ENCODE assay signal across 10 cellular contexts in the genomic region with DNA sequence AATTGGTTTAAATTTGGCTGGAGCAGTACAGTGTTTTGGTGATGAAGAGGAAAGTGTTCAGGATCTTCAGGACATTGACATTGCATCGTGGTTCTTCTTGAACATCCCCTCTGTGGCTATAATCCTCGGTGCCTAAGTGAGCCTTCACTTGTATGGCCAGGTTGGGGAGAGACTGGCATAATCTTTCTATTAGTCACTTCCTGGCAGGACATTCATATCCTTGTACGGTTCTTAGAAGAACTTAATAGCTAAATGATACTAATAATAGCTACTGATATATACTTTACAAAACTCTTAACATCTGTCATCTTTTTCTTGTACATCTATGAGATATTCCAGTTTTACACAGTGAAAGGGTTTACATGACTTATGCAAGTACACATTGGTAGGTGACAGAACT. TPM values are rescaled to one million over a fixed set of nuclear protein-coding genes. Genes with fewer than 3 reads are reported as not detected.
A peak's percentile ranks its signal among the peaks of the same experiment; 100 is the strongest.
DNase-seq lines count a peak whose midpoint lies in the region; ATAC-seq and TF ChIP-seq lines count a peak whose summit lies in the region.
"Had no signal": no experiment of that assay in that cellular context is flagged by ENCODE, and none has a peak within 500 bp of the region (broad histone marks: within the 10 kb centered on the region; RNA-seq: fewer than 3 reads in every experiment).

No MANE protein-coding gene starts in this region.

- H3K4me1 Mint-ChIP-seq in nephron progenitor cell: no peaks in the 10 kb centered on the region
- no peaks in the 10 kb centered on the region for H3K4me1 Mint-ChIP-seq in activated T-cell treated with anti-CD3 and anti-CD28 coated beads, Interleukin-2, amount 50 U/mL, for 4 hours (ENCODE audit: low read depth)

- POLR2A ChIA-PET in BJ (lab: Charles Lee): no interaction called here

- peaks cover 26% of the 10 kb centered on the region for H3K36me3 Mint-ChIP-seq in nephron progenitor cell (ENCODE audit: low read depth)
- peaks cover 15% of the 10 kb centered on the region for H3K36me3 Mint-ChIP-seq in activated T-cell treated with anti-CD3 and anti-CD28 coated beads, Interleukin-2, amount 50 U/mL, for 4 hours (ENCODE audit: insufficient read depth)

- DNase-seq in BJ (ENCODE audit: low read depth) (peak; percentile 58), LNCaP clone FGC (ENCODE audit: low read depth) (peak; percentile 37), choroid plexus epithelial cell (ENCODE audit: low read depth) (peak; percentile 92), nephron progenitor cell (no peak), GM13977 (ENCODE audit: low spot score) (no peak)
- DNase-seq in activated T-cell treated with anti-CD3 and anti-CD28 coated beads, Interleukin-2, amount 50 U/mL, for 4 hours: no peak
- no peak for DNase-seq in stimulated activated naive CD4-positive, alpha-beta T cell (lab: John Stamatoyannopoulos, UW)
- DNase-seq: naive thymus-derived CD4-positive, alpha-beta T cell; NCI-H526 treated with DMSO at 0.1 percent for 48 hours had no signal

- in situ Hi-C loops in GM13977 (cut with MboI; ENCODE audit: low pct_unique_long_range_greater_than_20kb, low sequenced_read_pairs, unreplicated experiment): no loop called here

- no peaks in the 10 kb centered on the region for H3K9me3 Mint-ChIP-seq in nephron progenitor cell
- no peaks in the 10 kb centered on the region for H3K9me3 Mint-ChIP-seq in activated T-cell treated with anti-CD3 and anti-CD28 coated beads, Interleukin-2, amount 50 U/mL, for 4 hours
- H3K9me3 Mint-ChIP-seq: naive thymus-derived CD4-positive, alpha-beta T cell had no signal

- CTCF ChIA-PET in BJ (lab: Yijun Ruan, JAX): interaction anchor here (0.9 to 1.0 kb wide), 2 partner anchors 40 to 87 kb away, joined by 3 read pairs; a partner anchor contains a TSS

- H3K4me3 ChIP-seq in BJ (ENCODE audit: low read depth, low read length): no peak overlapping the region
- no peak overlapping the region for H3K4me3 ChIP-seq in LNCaP clone FGC (ENCODE audit: low read depth, low read length)
- H3K4me3 ChIP-seq in choroid plexus epithelial cell (ENCODE audit: low read depth, low read length): no peak overlapping the region

- H3K4me3 Mint-ChIP-seq in nephron progenitor cell: no peak overlapping the region
- H3K4me3 Mint-ChIP-seq in activated T-cell treated with anti-CD3 and anti-CD28 coated beads, Interleukin-2, amount 50 U/mL, for 4 hours: no peak overlapping the region
- H3K4me3 Mint-ChIP-seq: naive thymus-derived CD4-positive, alpha-beta T cell had no signal

- H3K27ac Mint-ChIP-seq in nephron progenitor cell: peak overlapping the region; percentile 17
- H3K27ac Mint-ChIP-seq: naive thymus-derived CD4-positive, alpha-beta T cell had no signal

- no peak for TF ChIP-seq CTCF in BJ (IDR thresholded peaks at IDR 0.05; ENCODE audit: insufficient read depth, low read depth, low read length)
- TF ChIP-seq CTCF in LNCaP clone FGC (IDR thresholded peaks at IDR 0.05; ENCODE audit: control insufficient read depth, extremely low read depth, insufficient read depth): no peak
- TF ChIP-seq CTCF in choroid plexus epithelial cell (conservative IDR thresholded peaks at IDR 0.05; ENCODE audit: low read depth, low read length): no peak
- TF ChIP-seq CTCF in nephron progenitor cell (IDR thresholded peaks at IDR 0.05): no peak
- TF ChIP-seq CTCF in GM13977 (IDR thresholded peaks at IDR 0.05; ENCODE audit: extremely low read depth, insufficient read depth, missing control alignments): no peak

- no peaks in the 10 kb centered on the region; the same call in 1 of the 2 replicates for H3K36me3 ChIP-seq in BJ (ENCODE audit: control insufficient read depth, insufficient read depth, low read length)

- no peak for ATAC-seq in activated T-cell treated with anti-CD3 and anti-CD28 coated beads, Interleukin-2, amount 50 U/mL, for 4 hours
- ATAC-seq in HG03521 (IDR thresholded peaks at IDR 0.05; ENCODE audit: unreplicated experiment): no peak
- ATAC-seq: naive thymus-derived CD4-positive, alpha-beta T cell had no signal

- H3K27me3 Mint-ChIP-seq in nephron progenitor cell (ENCODE audit: low read depth, poor library complexity): peaks cover 3% of the 10 kb centered on the region
- H3K27me3 Mint-ChIP-seq in activated T-cell treated with anti-CD3 and anti-CD28 coated beads, Interleukin-2, amount 50 U/mL, for 4 hours (ENCODE audit: low read depth): no peaks in the 10 kb centered on the region
- H3K27me3 Mint-ChIP-seq: naive thymus-derived CD4-positive, alpha-beta T cell had no signal

- no peaks in the 10 kb centered on the region for H3K27me3 ChIP-seq in BJ (ENCODE audit: control insufficient read depth, insufficient read depth, low read length)

RNA-seq across cellular contexts. Expression of a gene that starts 35.8 kb away (rescaled TPM):
- polyA plus RNA-seq in BJ (2011; rRNA removed): not detected in 2 replicates
- polyA minus RNA-seq in BJ (2011; rRNA and poly(A)+ RNA removed): not detected in 2 replicates
- total RNA-seq in activated T-cell treated with anti-CD3 and anti-CD28 coated beads, Interleukin-2, amount 50 U/mL, for 4 hours: not detected
- total RNA-seq: naive thymus-derived CD4-positive, alpha-beta T cell had no signal
- polyA plus RNA-seq: naive thymus-derived CD4-positive, alpha-beta T cell had no signal

RNA-seq across cellular contexts. Expression of a gene that starts 40.5 kb away (rescaled TPM):
- polyA plus RNA-seq in BJ (2011; rRNA removed): not detected in 2 replicates
- not detected in 2 replicates for polyA minus RNA-seq in BJ (2011; rRNA and poly(A)+ RNA removed)
- total RNA-seq in activated T-cell treated with anti-CD3 and anti-CD28 coated beads, Interleukin-2, amount 50 U/mL, for 4 hours: not detected
- total RNA-seq: naive thymus-derived CD4-positive, alpha-beta T cell had no signal
- polyA plus RNA-seq: naive thymus-derived CD4-positive, alpha-beta T cell had no signal

Comparison
In these comparisons a context has a peak if more than half of its experiments do, and no peak if none do; other contexts are left out.
1. DNase-seq: peak in BJ (single experiment), LNCaP clone FGC (single experiment) and choroid plexus epithelial cell (single experiment); none in nephron progenitor cell (single experiment), GM13977 (single experiment), activated T-cell treated with anti-CD3 and anti-CD28 coated beads, Interleukin-2, amount 50 U/mL, for 4 hours (single experiment) and stimulated activated naive CD4-positive, alpha-beta T cell (0 of 6).